ENCODE assay signal across 25 cellular contexts in the genomic region with DNA sequence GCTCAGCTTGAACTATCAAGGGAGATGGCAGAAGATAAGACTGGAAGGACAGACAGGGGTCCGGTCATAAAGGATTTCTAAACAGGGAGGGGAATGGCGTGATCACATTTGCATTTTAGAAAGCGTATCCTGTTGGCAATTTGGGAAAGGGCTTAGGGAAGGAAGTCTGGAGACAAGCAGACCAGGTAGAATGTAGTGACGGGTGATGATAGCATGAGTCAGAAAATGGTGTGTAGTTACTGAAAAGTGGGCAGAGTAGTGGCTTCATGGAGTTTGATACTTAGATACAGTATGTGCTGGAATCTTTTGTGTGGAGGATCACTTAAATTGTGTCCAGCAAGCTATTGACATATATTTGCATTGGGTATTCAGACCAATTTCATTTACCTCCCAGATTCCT.
"Had no signal": no experiment of that assay in that cellular context is flagged by ENCODE, and none has a peak within 500 bp of the region (broad histone marks: within the 10 kb centered on the region; RNA-seq: fewer than 3 reads in every experiment).

No MANE protein-coding gene starts in this region.

- H3K27ac ChIP-seq: KMS-11, SJSA1 had no signal

- H3K4me3 ChIP-seq: SJSA1 had no signal

- H3K4me2 ChIP-seq: KMS-11 had no signal

- H3K36me3 ChIP-seq: SJSA1 had no signal

- ATAC-seq: activated CD8-positive, alpha-beta memory T cell treated with anti-CD3 and anti-CD28 coated beads, Interleukin-2, amount 10 ng/mL, durations not matched to agents 7 days and 5 days; activated naive CD4-positive, alpha-beta T cell treated with anti-CD3 and anti-CD28 coated beads, Interleukin-2, amount 50 U/mL, for 72 hours; activated naive CD8-positive, alpha-beta T cell treated with anti-CD3 and anti-CD28 coated beads, Interleukin-2, amount 50 U/mL, for 24 hours; T-helper 17 cell had no signal

- H3K9me3 ChIP-seq: SJSA1 had no signal

- H3K27me3 ChIP-seq: SJSA1 had no signal

- H3K4me1 ChIP-seq: SJSA1 had no signal

- H3K9ac ChIP-seq: KMS-11 had no signal

- DNase-seq: activated B cell treated with CpG ODN at 0.5 μM for 24 hours; activated CD4-positive, alpha-beta T cell treated with anti-CD3 and anti-CD28 coated beads for 1 hour; activated CD4-positive, alpha-beta T cell treated with anti-CD3 and anti-CD28 coated beads, Interleukin-2, amount 10 ng/mL, durations not matched to agents 24 days and 14 days; activated CD4-positive, alpha-beta T cell treated with anti-CD3 and anti-CD28 coated beads, Interleukin-2, amount 50 U/mL, for 48 hours; activated CD8-positive, alpha-beta memory T cell treated with anti-CD3 and anti-CD28 coated beads, Interleukin-2, amount 10 ng/mL, durations not matched to agents 7 days and 5 days; activated effector memory CD4-positive, alpha-beta T cell treated with Interleukin-2 at 50 U/mL for 16 hours; activated naive CD4-positive, alpha-beta T cell treated with Interleukin-2 at 50 U/mL for 16 hours; activated naive CD8-positive, alpha-beta T cell treated with anti-CD3 and anti-CD28 coated beads, Interleukin-2, amount 50 U/mL, for 24 hours; activated T-cell treated with anti-CD3 and anti-CD28 coated beads, Interleukin-2, amount 50 U/mL, for 24 hours; amniotic stem cell; cerebellar nuclear complex; MM.1S; NCI-H1105; NCI-H1436; NCI-H1694 treated with DMSO at 0.1 percent for 48 hours; NCI-H2029 treated with DMSO at 0.1 percent for 48 hours; NCI-H510A treated with DMSO at 0.1 percent for 48 hours; NCI-H69; RPMI8226; SHP77; T-helper 17 cell; T-helper 9 cell had no signal
